In the genomic region with DNA sequence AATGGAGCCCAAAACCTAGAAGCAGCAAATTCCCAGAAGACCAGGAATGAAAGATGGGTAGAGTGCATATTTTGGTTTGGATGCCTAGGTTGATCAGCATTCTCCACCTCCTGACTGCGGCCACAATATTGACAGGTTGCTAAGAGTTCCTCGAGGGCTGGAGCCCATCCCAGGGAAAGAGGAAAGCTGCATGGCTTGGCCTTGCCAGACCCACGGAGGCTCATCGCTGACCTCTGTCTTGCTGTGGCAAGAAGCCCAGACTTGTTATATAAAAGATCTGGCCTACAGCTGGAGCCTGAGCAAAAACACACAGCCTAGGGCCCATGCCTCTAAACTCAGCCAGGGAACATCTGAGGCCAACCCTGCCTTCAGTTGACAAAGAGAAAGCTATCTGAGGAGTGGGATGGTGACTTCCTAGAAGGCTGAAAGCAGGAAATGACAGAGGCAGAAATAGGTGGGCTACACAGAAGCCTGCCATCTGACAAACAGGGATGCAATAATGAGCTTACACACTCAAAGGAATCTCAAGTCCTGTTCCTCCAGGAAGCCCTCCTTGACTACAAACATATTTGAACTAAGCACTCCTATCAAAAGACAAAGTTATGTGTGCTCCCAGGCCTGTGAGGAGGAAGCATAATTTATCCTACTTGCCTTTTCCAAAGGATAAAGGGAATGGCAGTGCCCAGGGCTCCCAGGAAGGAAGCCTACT, we compare ENCODE assay signal across 12 cellular contexts. TPM values are rescaled to one million over a fixed set of nuclear protein-coding genes. Genes with fewer than 3 reads are reported as not detected.
DNase-seq lines count a peak whose midpoint lies in the region; ATAC-seq and TF ChIP-seq lines count a peak whose summit lies in the region.
"Had no signal": no experiment of that assay in that cellular context is flagged by ENCODE, and none has a peak within 500 bp of the region (broad histone marks: within the 10 kb centered on the region; RNA-seq: fewer than 3 reads in every experiment).

No MANE protein-coding gene starts in this region.

- H3K4me3 Mint-ChIP-seq in natural killer cell (no peak overlapping the region), GM23338 (no peak overlapping the region)

- no peak overlapping the region for H3K4me2 ChIP-seq in SK-N-SH
- no peak overlapping the region for H3K4me2 ChIP-seq in GM23338

- POLR2A ChIA-PET in SK-N-SH (lab: Yijun Ruan, JAX), result no interaction called here

- DNase-seq in AG09309 (ENCODE audit: low read depth), result peak; percentile 67
- no peak for DNase-seq in SK-N-SH
- DNase-seq in fibroblast of peridontal ligament (ENCODE audit: extremely low read depth), result peak; percentile 95
- no peak for DNase-seq in natural killer cell
- no peak for DNase-seq in GM23338 (ENCODE audit: low spot score)
- DNase-seq: activated CD4-positive, CD25-positive, alpha-beta regulatory T cell; Caco-2; islet precursor cell; NCI-H1436 treated with DMSO at 0.1 percent for 48 hours had no signal

- H3K4me3 ChIP-seq in AG09309 (ENCODE audit: control insufficient read depth, low read depth, low read length) (no peak overlapping the region), SK-N-SH (ENCODE audit: low read depth in 2 of 2, low read length in 1 of 2) (no peak overlapping the region), GM23338 (no peak overlapping the region)

- H3K27ac ChIP-seq in SK-N-SH (ENCODE audit: low read depth in 2 of 2, low read length in 1 of 2) (no peak overlapping the region), GM23338 (ENCODE audit: low read depth) (no peak overlapping the region)

- H3K36me3 Mint-ChIP-seq in natural killer cell (peaks cover 13% of the 10 kb centered on the region), GM23338 (ENCODE audit: low read depth) (peaks cover 26% of the 10 kb centered on the region)

- TF ChIP-seq RAD21 in SK-N-SH (IDR thresholded peaks at IDR 0.05; ENCODE audit: low read length), result no peak

- H4K20me1 ChIP-seq in SK-N-SH (ENCODE audit: insufficient read depth) (no peaks in the 10 kb centered on the region), GM23338 (replicated peaks; ENCODE audit: insufficient read depth) (peaks cover 35% of the 10 kb centered on the region)

- H3K9me3 Mint-ChIP-seq in natural killer cell (peaks cover 0 to 3% of the 10 kb centered on the region in 2 donors), GM23338 (no peaks in the 10 kb centered on the region; the same call in 2 of the 3 replicates)

- no peak overlapping the region for H2AFZ ChIP-seq in SK-N-SH (ENCODE audit: low read depth)
- H2AFZ ChIP-seq in GM23338, result no peak overlapping the region

- peak overlapping the region; percentile 50 to 81 for H3K27ac Mint-ChIP-seq in natural killer cell
- no peak overlapping the region for H3K27ac Mint-ChIP-seq in GM23338

- H3K9me2 ChIP-seq in SK-N-SH, result no peaks in the 10 kb centered on the region
- no peaks in the 10 kb centered on the region; the same call in 1 of the 2 replicates for H3K9me2 ChIP-seq in GM23338 (ENCODE audit: insufficient read depth)

- no peaks in the 10 kb centered on the region for H3K27me3 Mint-ChIP-seq in natural killer cell (ENCODE audit: low read depth in 2 of 2)
- H3K27me3 Mint-ChIP-seq in GM23338 (ENCODE audit: insufficient read depth, low read depth, poor library complexity), result no peaks in the 10 kb centered on the region

- TF ChIP-seq CTCF in AG09309 (IDR thresholded peaks at IDR 0.05; ENCODE audit: control insufficient read depth, insufficient read depth, low read depth, low read length, missing control alignments) (no peak), SK-N-SH (IDR thresholded peaks at IDR 0.05) (no peak), natural killer cell (IDR thresholded peaks at IDR 0.05) (no peak), GM23338 (conservative IDR thresholded peaks at IDR 0.05; ENCODE audit: low read depth in 2 of 2) (no peak)

- no peak overlapping the region for H3K9ac ChIP-seq in SK-N-SH

- WGBS in SK-N-SH (ENCODE audit: low lambda C conversion rate), result 52% methylated on average over 4 of the region's 4 CpGs

- no peak for TF ChIP-seq EP300 in SK-N-SH (IDR thresholded peaks at IDR 0.05; ENCODE audit: borderline replicate concordance in 1 of 2, low read depth in 1 of 2, low read length in 1 of 2)

- H3F3A ChIP-seq in SK-N-SH (replicated peaks; ENCODE audit: insufficient read depth), result no peaks in the 10 kb centered on the region
- H3F3A ChIP-seq in GM23338 (replicated peaks; ENCODE audit: low read depth), result no peaks in the 10 kb centered on the region

- H3K79me2 ChIP-seq in SK-N-SH (ENCODE audit: insufficient read depth) (no peaks in the 10 kb centered on the region), GM23338 (replicated peaks; ENCODE audit: insufficient read depth) (peaks cover 40% of the 10 kb centered on the region)

- CTCF ChIA-PET in SK-N-SH (lab: Yijun Ruan, JAX), result interaction anchor here (0.7 to 2.5 kb wide), 4 partner anchors 22 to 161 kb away, joined by 3 to 11 read pairs (median 4); partner anchors contain the start of gene SLC35B1

- H3K36me3 ChIP-seq in SK-N-SH (replicated peaks in 1 of 2; ENCODE audit: control insufficient read depth in 1 of 2, insufficient read depth in 2 of 2, low read length in 1 of 2) (no peaks in the 10 kb centered on the region), GM23338 (ENCODE audit: insufficient read depth) (no peaks in the 10 kb centered on the region)

- no peaks in the 10 kb centered on the region for H3K27me3 ChIP-seq in SK-N-SH (ENCODE audit: insufficient read depth)
- H3K27me3 ChIP-seq in GM23338 (ENCODE audit: insufficient read depth), result no peaks in the 10 kb centered on the region

- H3K9me3 ChIP-seq in SK-N-SH, result no peaks in the 10 kb centered on the region

- intact Hi-C loops in natural killer cell (cut with micrococcal nuclease), result no loop called here

- ATAC-seq in natural killer cell, result no peak
- ATAC-seq in GM19397 (IDR thresholded peaks at IDR 0.05; ENCODE audit: unreplicated experiment), result no peak
- ATAC-seq in HG03039 (IDR thresholded peaks at IDR 0.05; ENCODE audit: unreplicated experiment), result no peak
- ATAC-seq in GM19467 (IDR thresholded peaks at IDR 0.05; ENCODE audit: unreplicated experiment), result no peak
- no peak for ATAC-seq in GM23338

- H3K4me1 ChIP-seq in SK-N-SH (ENCODE audit: control insufficient read depth in 1 of 2, insufficient read depth in 2 of 2, low read depth in 1 of 2, low read length in 1 of 2), result peaks cover 0 to 4% of the 10 kb centered on the region in 2 experiments; a peak in 1 of 4 replicates
- H3K4me1 ChIP-seq in GM23338 (ENCODE audit: insufficient read depth), result no peaks in the 10 kb centered on the region
- H3K4me1 ChIP-seq: Caco-2 had no signal

- peaks cover 53 to 60% of the 10 kb centered on the region in 2 donors for H3K4me1 Mint-ChIP-seq in natural killer cell
- H3K4me1 Mint-ChIP-seq in GM23338, result no peaks in the 10 kb centered on the region

TF ChIP-seq in SK-N-SH, 30 proteins besides CTCF, POLR2A, EP300 and RAD21:
- TF ChIP-seq GABPA (IDR thresholded peaks at IDR 0.05; ENCODE audit: low read depth) (no peak), MEF2A (IDR thresholded peaks at IDR 0.05; ENCODE audit: borderline replicate concordance, low read depth) (no peak), TCF12 (IDR thresholded peaks at IDR 0.05) (0 out of 2 replicates have a peak, but pooled peaks have one; percentile 23)

TF ChIP-seq in GM23338, 12 proteins besides CTCF, POLR2A, EP300 and RAD21 (continues in another document):
- no peak for TF ChIP-seq ZNF114 (CRISPR knock-in tag; IDR thresholded peaks at IDR 0.05)

RNA-seq across cellular contexts. Expression of gene SLC35B1, which starts 22.5 kb away (rescaled TPM):
- polyA plus RNA-seq in SK-N-SH (2012; rRNA removed), result 89.8 and 109 TPM in 2 replicates
- 81.5 and 91.0 TPM in 2 replicates for polyA plus RNA-seq in SK-N-SH (2012; cell fraction: cytosol; rRNA removed)
- 63.5 and 95.5 TPM in 2 replicates for polyA plus RNA-seq in SK-N-SH (2012; cell fraction: nucleus; rRNA removed)
- 100 to 1,000 TPM in 1 of 3 donors, 10 to 100 TPM in 2; 74.0 to 121 (median 90.2) TPM for total RNA-seq in natural killer cell
- 56.7 and 59.7 TPM in 2 replicates for total RNA-seq in GM23338 (2014; rRNA removed; shearing (Covaris generic))
- polyA plus RNA-seq in GM23338 (2016; fragmentation: Nextera tagmentation; extraction: Ambion mirVana), result 54.8 and 58.9 TPM in 2 replicates

RNA-seq across cellular contexts. Expression of gene FAM117A, which starts 33.7 kb away (rescaled TPM):
- polyA plus RNA-seq in SK-N-SH (2012; rRNA removed), result 7.8 and 9.0 TPM in 2 replicates
- 4.6 and 6.4 TPM in 2 replicates for polyA plus RNA-seq in SK-N-SH (2012; cell fraction: cytosol; rRNA removed)
- polyA plus RNA-seq in SK-N-SH (2012; cell fraction: nucleus; rRNA removed), result 10.5 and 13.1 TPM in 2 replicates
- total RNA-seq in natural killer cell, result 10 to 100 TPM; 55.2 to 88.4 (median 79.2) TPM
- 21.4 and 46.4 TPM in 2 replicates for total RNA-seq in GM23338 (2014; rRNA removed; shearing (Covaris generic))
- 19.8 and 21.3 TPM in 2 replicates for polyA plus RNA-seq in GM23338 (2016; fragmentation: Nextera tagmentation; extraction: Ambion mirVana)

RNA-seq across cellular contexts. Expression of gene SPOP, which starts 52.3 kb away (rescaled TPM):
- polyA plus RNA-seq in SK-N-SH (2012; rRNA removed) (43.5 and 54.0 TPM in 2 replicates), GM23338 (2016; fragmentation: Nextera tagmentation; extraction: Ambion mirVana) (17.9 and 18.6 TPM in 2 replicates)
- polyA plus RNA-seq in SK-N-SH (2012; cell fraction: cytosol; rRNA removed), result 38.1 and 44.5 TPM in 2 replicates
- polyA plus RNA-seq in SK-N-SH (2012; cell fraction: nucleus; rRNA removed), result 67.4 and 68.6 TPM in 2 replicates
- 10 to 100 TPM; 45.4 to 56.5 (median 54.7) TPM for total RNA-seq in natural killer cell
- 13.9 and 29.4 TPM in 2 replicates for total RNA-seq in GM23338 (2014; rRNA removed; shearing (Covaris generic))

RNA-seq across cellular contexts. Expression of gene KAT7, which starts 58.2 kb away (rescaled TPM):
- 18.5 and 20.2 TPM in 2 replicates for polyA plus RNA-seq in SK-N-SH (2012; rRNA removed)
- 16.2 and 16.6 TPM in 2 replicates for polyA plus RNA-seq in SK-N-SH (2012; cell fraction: cytosol; rRNA removed)
- polyA plus RNA-seq in SK-N-SH (2012; cell fraction: nucleus; rRNA removed), result 29.1 and 32.5 TPM in 2 replicates
- total RNA-seq in natural killer cell, result 100 to 1,000 TPM; 195 to 231 (median 213) TPM
- total RNA-seq in GM23338 (2014; rRNA removed; shearing (Covaris generic)), result 187 and 226 TPM in 2 replicates
- 30.5 and 31.0 TPM in 2 replicates for polyA plus RNA-seq in GM23338 (2016; fragmentation: Nextera tagmentation; extraction: Ambion mirVana)

Comparison
In these comparisons a context has a peak if more than half of its experiments do, and no peak if none do; other contexts are left out.
1. DNase-seq: peak in AG09309 (single experiment) and fibroblast of peridontal ligament (single experiment); none in SK-N-SH (single experiment), natural killer cell (single experiment) and GM23338 (single experiment).